ENCODE assay signal across 12 cellular contexts in genomic region chr3:8579101-8579500, GRCh38.
DNase-seq lines count a peak whose midpoint lies in the region; ATAC-seq, FAIRE-seq and TF ChIP-seq lines count a peak whose summit lies in the region.
"Had no signal": no experiment of that assay in that cellular context is flagged by ENCODE, and none has a peak within 500 bp of the region (broad histone marks: within the 10 kb centered on the region; RNA-seq: fewer than 3 reads in every experiment).

No MANE protein-coding gene starts in this region.

- H3K27ac ChIP-seq in endothelial cell of umbilical vein (ENCODE audit: insufficient read depth, low read depth, low read length) = no peak overlapping the region

- H3K36me3 ChIP-seq in endothelial cell of umbilical vein (ENCODE audit: control insufficient read depth in 2 of 2, extremely low read depth in 1 of 2, insufficient read depth in 2 of 2, low read length in 2 of 2) = no peaks in the 10 kb centered on the region

- FAIRE-seq in GM18507 (lab: Jason Lieb, UNC) (no peak), endothelial cell of umbilical vein (lab: Jason Lieb, UNC) (no peak)

- intact Hi-C loops in endothelial cell of umbilical vein (cut with micrococcal nuclease) (no loop called here), CD14-positive monocyte (cut with micrococcal nuclease) (no loop called here)

- no peak overlapping the region for H3K4me2 ChIP-seq in endothelial cell of umbilical vein (ENCODE audit: insufficient read depth, low read length)

- no peak for TF ChIP-seq CTCF in endothelial cell of umbilical vein (IDR thresholded peaks at IDR 0.05; ENCODE audit: extremely low read depth in 1 of 2, insufficient read depth in 1 of 2, low read depth in 1 of 2, low read length in 2 of 2)
- no peak for TF ChIP-seq CTCF in CD14-positive monocyte (IDR thresholded peaks at IDR 0.05)

- POLR2A ChIA-PET in endothelial cell of umbilical vein (lab: Charles Lee) = no interaction called here

- H2AFZ ChIP-seq in endothelial cell of umbilical vein (ENCODE audit: low read depth, low read length) = no peak overlapping the region

- H3K36me3 Mint-ChIP-seq in CD14-positive monocyte = no peaks in the 10 kb centered on the region
- H3K36me3 Mint-ChIP-seq: naive B cell had no signal

- no peaks in the 10 kb centered on the region for H3K9me1 ChIP-seq in endothelial cell of umbilical vein (replicated peaks; ENCODE audit: control insufficient read depth, extremely low read depth, insufficient read depth, low read length)

- H3K4me3 Mint-ChIP-seq in CD14-positive monocyte = no peak overlapping the region
- H3K4me3 Mint-ChIP-seq: activated T-helper 17 cell treated with anti-CD3 and anti-CD28 coated beads, Interleukin-2, amount 50 U/mL, for 72 hours; naive B cell had no signal

- CTCF ChIA-PET in endothelial cell of umbilical vein (lab: Charles Lee) = interaction anchor here (1.4 to 1.6 kb wide), 2 partner anchors 137 to 162 kb away, joined by 3 to 4 read pairs; no protein-coding TSS in a partner anchor

- H3K9me3 ChIP-seq in endothelial cell of umbilical vein (replicated peaks; ENCODE audit: control insufficient read depth, insufficient read depth, low read length) = no peaks in the 10 kb centered on the region

- peaks cover 0 to 6% (median 1%) of the 10 kb centered on the region in 7 donors for H3K9me3 Mint-ChIP-seq in CD14-positive monocyte
- H3K9me3 Mint-ChIP-seq: activated T-helper 17 cell treated with anti-CD3 and anti-CD28 coated beads, Interleukin-2, amount 50 U/mL, for 72 hours had no signal

- H3K79me2 ChIP-seq in endothelial cell of umbilical vein (ENCODE audit: control insufficient read depth, insufficient read depth, low read length) = no peaks in the 10 kb centered on the region

- ATAC-seq in GM21528 (IDR thresholded peaks at IDR 0.05; ENCODE audit: low FRiP score, unreplicated experiment) = peak; percentile 89
- peak; percentile 99 for ATAC-seq in HG03378 (IDR thresholded peaks at IDR 0.05; ENCODE audit: unreplicated experiment)
- ATAC-seq: activated T-helper 17 cell treated with anti-CD3 and anti-CD28 coated beads, Interleukin-2, amount 50 U/mL, for 72 hours had no signal

- H3K27ac Mint-ChIP-seq in CD14-positive monocyte = no peak overlapping the region
- H3K27ac Mint-ChIP-seq: activated T-helper 17 cell treated with anti-CD3 and anti-CD28 coated beads, Interleukin-2, amount 50 U/mL, for 72 hours; naive B cell had no signal

- DNase-seq in GM18507 (ENCODE audit: extremely low spot score, insufficient read length, low read depth) (peak; percentile 4), endothelial cell of umbilical vein (ENCODE audit: low read depth, low spot score) (no peak), NCI-H2081 treated with DMSO at 0.1 percent for 48 hours (lab: John Stamatoyannopoulos, UW) (no peak), LoVo (ENCODE audit: low spot score) (no peak), CD14-positive monocyte (ENCODE audit: low spot score) (no peak)
- DNase-seq in stimulated activated CD4-positive, alpha-beta T cell treated with anti-CD3 and anti-CD28 coated beads, Interleukin-12 subunit alpha, Interleukin-12 subunit beta, amount 100 ng/mL, for 4 hours = no peak
- DNase-seq: DMS 273 treated with DMSO at 0.1 percent for 48 hours, naive B cell, SHP77 treated with DMSO at 0.1 percent for 48 hours had no signal

- H3K4me3 ChIP-seq in endothelial cell of umbilical vein (replicated peaks in 1 of 3; ENCODE audit: insufficient read depth in 1 of 3, low read depth in 1 of 3, low read length in 3 of 3) = no peak overlapping the region

- H3K9ac ChIP-seq in endothelial cell of umbilical vein (replicated peaks; ENCODE audit: extremely low read depth, insufficient read depth, low read length) = no peak overlapping the region

- H3K4me1 Mint-ChIP-seq in CD14-positive monocyte = no peaks in the 10 kb centered on the region
- H3K4me1 Mint-ChIP-seq: activated T-helper 17 cell treated with anti-CD3 and anti-CD28 coated beads, Interleukin-2, amount 50 U/mL, for 72 hours; naive B cell had no signal

- BruUV-seq in endothelial cell of umbilical vein (replicated peaks; lab: Mats Ljungman, UMichigan) = no TSS peak

- no peaks in the 10 kb centered on the region for H3K27me3 ChIP-seq in endothelial cell of umbilical vein (ENCODE audit: control insufficient read depth in 2 of 2, insufficient read depth in 2 of 2, low read length in 2 of 2)

- no peaks in the 10 kb centered on the region for H3K4me1 ChIP-seq in endothelial cell of umbilical vein (ENCODE audit: control insufficient read depth, extremely low read depth, insufficient read depth, low read length)

- dilution Hi-C loops in endothelial cell of umbilical vein (cut with MboI; ENCODE audit: extremely low pct_ligation_motif_present, low sequenced_read_pairs) = no loop called here

- no peaks in the 10 kb centered on the region for H4K20me1 ChIP-seq in endothelial cell of umbilical vein (replicated peaks; ENCODE audit: control insufficient read depth, extremely low read depth, insufficient read depth, low read length)

- no peak for TF ChIP-seq POLR2A in endothelial cell of umbilical vein (IDR thresholded peaks at IDR 0.05; ENCODE audit: low read depth, low read length)

- H3K27me3 Mint-ChIP-seq in CD14-positive monocyte (ENCODE audit: low read depth in 3 of 3) = peaks cover 0 to 6% (median 0%) of the 10 kb centered on the region in 3 donors

TF ChIP-seq in endothelial cell of umbilical vein, 7 proteins besides CTCF, POLR2A, EP300 and RAD21:
- TF ChIP-seq MAX (IDR thresholded peaks at IDR 0.05; ENCODE audit: insufficient read depth, insufficient read length) = no peak
- TF ChIP-seq POLR2AphosphoS5 (IDR thresholded peaks at IDR 0.05; ENCODE audit: insufficient read depth, low read depth, low read length) = no peak
- TF ChIP-seq FOS (IDR thresholded peaks at IDR 0.05; ENCODE audit: borderline replicate concordance, insufficient read depth, low read length) = peak; percentile 17
